In genomic region chr9:4663956-4664355, GRCh38 we compare ENCODE assay signal across 1 cellular context.
TF ChIP-seq lines count a peak whose summit lies in the region.

No MANE protein-coding gene starts in this region.

TF ChIP-seq in H1, 55 proteins besides CTCF, POLR2A, EP300 and RAD21:
- no peak for TF ChIP-seq TAF1 (IDR thresholded peaks at IDR 0.05; ENCODE audit: low read depth, low read length)
- no peak for TF ChIP-seq RNF2 (IDR thresholded peaks at IDR 0.05; ENCODE audit: borderline replicate concordance, low read depth, low read length, missing control alignments, poor library complexity, severe bottlenecking)
TF ChIP-seq in H1: peak in this region for 0.
